In genomic region chr1:245860681-245861552, GRCh38 we compare ENCODE assay signal across 13 cellular contexts.
A peak's percentile ranks its signal among the peaks of the same experiment; 100 is the strongest.
DNase-seq lines count a peak whose midpoint lies in the region; ATAC-seq and TF ChIP-seq lines count a peak whose summit lies in the region.
"Had no signal": no experiment of that assay in that cellular context is flagged by ENCODE, and none has a peak within 500 bp of the region (broad histone marks: within the 10 kb centered on the region; RNA-seq: fewer than 3 reads in every experiment).

No MANE protein-coding gene starts in this region.

- no peak overlapping the region for H3K27ac Mint-ChIP-seq in GM23338
- H3K27ac Mint-ChIP-seq: activated CD4-positive, alpha-beta memory T cell treated with anti-CD3 and anti-CD28 coated beads, Interleukin-2, amount 10 ng/mL, durations not matched to agents 7 days and 5 days; CD4-positive, alpha-beta memory T cell had no signal

- H3K4me3 Mint-ChIP-seq in GM23338 = no peak overlapping the region
- H3K4me3 Mint-ChIP-seq: activated CD4-positive, alpha-beta memory T cell treated with anti-CD3 and anti-CD28 coated beads, Interleukin-2, amount 10 ng/mL, durations not matched to agents 7 days and 5 days; CD4-positive, alpha-beta memory T cell; stimulated activated memory B cell treated with anti-CD40 and anti-IgM and Interleukin-4, amounts not matched to agents 10 μg/mL and 1 μg/mL and 100 μg/mL, for 72 hours had no signal

- no peak overlapping the region for H3K27ac ChIP-seq in GM23338 (ENCODE audit: low read depth)
- H3K27ac ChIP-seq: colonic mucosa had no signal

- H3F3A ChIP-seq in GM23338 (replicated peaks; ENCODE audit: low read depth) = no peaks in the 10 kb centered on the region

- H3K9me2 ChIP-seq in GM23338 (ENCODE audit: insufficient read depth) = no peaks in the 10 kb centered on the region

- peak; percentile 75 for ATAC-seq in SK-N-SH treated with all-trans-retinoic acid at 6 μM for 48 hours
- ATAC-seq in GM23338 = no peak
- ATAC-seq: stimulated activated memory B cell treated with anti-CD40 and anti-IgM and Interleukin-4, amounts not matched to agents 10 μg/mL and 1 μg/mL and 100 μg/mL, for 72 hours had no signal

- H3K4me1 ChIP-seq in GM23338 (ENCODE audit: insufficient read depth) = no peaks in the 10 kb centered on the region
- H3K4me1 ChIP-seq: colonic mucosa had no signal

- no peaks in the 10 kb centered on the region for H3K9me3 Mint-ChIP-seq in GM23338
- H3K9me3 Mint-ChIP-seq: activated CD4-positive, alpha-beta memory T cell treated with anti-CD3 and anti-CD28 coated beads, Interleukin-2, amount 10 ng/mL, durations not matched to agents 7 days and 5 days; stimulated activated memory B cell treated with anti-CD40 and anti-IgM and Interleukin-4, amounts not matched to agents 10 μg/mL and 1 μg/mL and 100 μg/mL, for 72 hours had no signal

- H3K4me2 ChIP-seq in GM23338 = no peak overlapping the region

- peaks cover 7% of the 10 kb centered on the region for H3K4me1 Mint-ChIP-seq in GM23338
- H3K4me1 Mint-ChIP-seq: activated CD4-positive, alpha-beta memory T cell treated with anti-CD3 and anti-CD28 coated beads, Interleukin-2, amount 10 ng/mL, durations not matched to agents 7 days and 5 days; CD4-positive, alpha-beta memory T cell; stimulated activated memory B cell treated with anti-CD40 and anti-IgM and Interleukin-4, amounts not matched to agents 10 μg/mL and 1 μg/mL and 100 μg/mL, for 72 hours had no signal

- H2AFZ ChIP-seq in GM23338 = no peak overlapping the region

- no peaks in the 10 kb centered on the region for H3K79me2 ChIP-seq in GM23338 (replicated peaks; ENCODE audit: insufficient read depth)

- H4K20me1 ChIP-seq in GM23338 (replicated peaks; ENCODE audit: insufficient read depth) = no peaks in the 10 kb centered on the region

- H3K4me3 ChIP-seq in fibroblast of pulmonary artery (replicated peaks; ENCODE audit: low read depth, low read length) (no peak overlapping the region), GM23338 (no peak overlapping the region)
- H3K4me3 ChIP-seq: colonic mucosa had no signal

- DNase-seq in EH (ENCODE audit: low read depth) (peak; percentile 79), fibroblast of pulmonary artery (ENCODE audit: low read depth) (peak; percentile 88), retina (peak; percentile 21), NCI-H128 (lab: John Stamatoyannopoulos, UW; ENCODE audit: unreplicated experiment) (no peak), GM23338 (ENCODE audit: low spot score) (no peak), ureter (ENCODE audit: low spot score) (no peak)
- no peak for DNase-seq in central memory CD4-positive, alpha-beta T cell
- DNase-seq: activated CD4-positive, alpha-beta memory T cell treated with anti-CD3 and anti-CD28 coated beads, Interleukin-2, amount 10 ng/mL, durations not matched to agents 7 days and 5 days; CD4-positive, alpha-beta memory T cell; colonic mucosa; NCI-H510A had no signal

- no peaks in the 10 kb centered on the region for H3K27me3 ChIP-seq in GM23338 (ENCODE audit: insufficient read depth)
- H3K27me3 ChIP-seq: colonic mucosa had no signal

- no peaks in the 10 kb centered on the region for H3K36me3 ChIP-seq in GM23338 (ENCODE audit: insufficient read depth)
- H3K36me3 ChIP-seq: colonic mucosa had no signal

- TF ChIP-seq CTCF in fibroblast of pulmonary artery (IDR thresholded peaks at IDR 0.05; ENCODE audit: low read length, missing control alignments) (no peak), GM23338 (conservative IDR thresholded peaks at IDR 0.05; ENCODE audit: low read depth in 2 of 2) (no peak)

- peaks cover 8% of the 10 kb centered on the region for H3K27me3 Mint-ChIP-seq in GM23338 (ENCODE audit: insufficient read depth, low read depth, poor library complexity)
- H3K27me3 Mint-ChIP-seq: activated CD4-positive, alpha-beta memory T cell treated with anti-CD3 and anti-CD28 coated beads, Interleukin-2, amount 10 ng/mL, durations not matched to agents 7 days and 5 days; CD4-positive, alpha-beta memory T cell; stimulated activated memory B cell treated with anti-CD40 and anti-IgM and Interleukin-4, amounts not matched to agents 10 μg/mL and 1 μg/mL and 100 μg/mL, for 72 hours had no signal

- no peaks in the 10 kb centered on the region for H3K36me3 Mint-ChIP-seq in GM23338 (ENCODE audit: low read depth)

TF ChIP-seq in SK-N-SH treated with all-trans-retinoic acid at 6 μM for 48 hours, 23 proteins besides CTCF, POLR2A, EP300 and RAD21 (continues in another document):
- no peak for TF ChIP-seq CSRNP3 (CRISPR knock-in tag; IDR thresholded peaks at IDR 0.05)
- TF ChIP-seq, protein P1, sequence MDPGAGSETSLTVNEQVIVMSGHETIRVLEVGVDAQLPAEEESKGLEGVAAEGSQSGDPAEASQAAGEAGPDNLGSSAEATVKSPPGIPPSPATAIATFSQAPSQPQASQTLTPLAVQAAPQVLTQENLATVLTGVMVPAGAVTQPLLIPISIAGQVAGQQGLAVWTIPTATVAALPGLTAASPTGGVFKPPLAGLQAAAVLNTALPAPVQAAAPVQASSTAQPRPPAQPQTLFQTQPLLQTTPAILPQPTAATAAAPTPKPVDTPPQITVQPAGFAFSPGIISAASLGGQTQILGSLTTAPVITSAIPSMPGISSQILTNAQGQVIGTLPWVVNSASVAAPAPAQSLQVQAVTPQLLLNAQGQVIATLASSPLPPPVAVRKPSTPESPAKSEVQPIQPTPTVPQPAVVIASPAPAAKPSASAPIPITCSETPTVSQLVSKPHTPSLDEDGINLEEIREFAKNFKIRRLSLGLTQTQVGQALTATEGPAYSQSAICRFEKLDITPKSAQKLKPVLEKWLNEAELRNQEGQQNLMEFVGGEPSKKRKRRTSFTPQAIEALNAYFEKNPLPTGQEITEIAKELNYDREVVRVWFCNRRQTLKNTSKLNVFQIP (CRISPR knock-in tag; IDR thresholded peaks at IDR 0.05; ENCODE audit: borderline replicate concordance, low read depth) = no peak

TF ChIP-seq in GM23338, 12 proteins besides CTCF, POLR2A, EP300 and RAD21:
- TF ChIP-seq ZNF114 (CRISPR knock-in tag; IDR thresholded peaks at IDR 0.05) (no peak), NANOG (IDR thresholded peaks at IDR 0.05; ENCODE audit: borderline replicate concordance) (no peak), ZNF331 (CRISPR knock-in tag; IDR thresholded peaks at IDR 0.05; ENCODE audit: low read depth) (no peak), STAT1 (IDR thresholded peaks at IDR 0.05; ENCODE audit: unreplicated experiment) (no peak), JUNB (IDR thresholded peaks at IDR 0.05; ENCODE audit: unreplicated experiment) (no peak), CREB1 (CRISPR knock-in tag; IDR thresholded peaks at IDR 0.05; ENCODE audit: low read depth) (no peak)
- TF ChIP-seq, protein P2, sequence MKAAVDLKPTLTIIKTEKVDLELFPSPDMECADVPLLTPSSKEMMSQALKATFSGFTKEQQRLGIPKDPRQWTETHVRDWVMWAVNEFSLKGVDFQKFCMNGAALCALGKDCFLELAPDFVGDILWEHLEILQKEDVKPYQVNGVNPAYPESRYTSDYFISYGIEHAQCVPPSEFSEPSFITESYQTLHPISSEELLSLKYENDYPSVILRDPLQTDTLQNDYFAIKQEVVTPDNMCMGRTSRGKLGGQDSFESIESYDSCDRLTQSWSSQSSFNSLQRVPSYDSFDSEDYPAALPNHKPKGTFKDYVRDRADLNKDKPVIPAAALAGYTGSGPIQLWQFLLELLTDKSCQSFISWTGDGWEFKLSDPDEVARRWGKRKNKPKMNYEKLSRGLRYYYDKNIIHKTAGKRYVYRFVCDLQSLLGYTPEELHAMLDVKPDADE (IDR thresholded peaks at IDR 0.05) = no peak
- TF ChIP-seq, protein P3, sequence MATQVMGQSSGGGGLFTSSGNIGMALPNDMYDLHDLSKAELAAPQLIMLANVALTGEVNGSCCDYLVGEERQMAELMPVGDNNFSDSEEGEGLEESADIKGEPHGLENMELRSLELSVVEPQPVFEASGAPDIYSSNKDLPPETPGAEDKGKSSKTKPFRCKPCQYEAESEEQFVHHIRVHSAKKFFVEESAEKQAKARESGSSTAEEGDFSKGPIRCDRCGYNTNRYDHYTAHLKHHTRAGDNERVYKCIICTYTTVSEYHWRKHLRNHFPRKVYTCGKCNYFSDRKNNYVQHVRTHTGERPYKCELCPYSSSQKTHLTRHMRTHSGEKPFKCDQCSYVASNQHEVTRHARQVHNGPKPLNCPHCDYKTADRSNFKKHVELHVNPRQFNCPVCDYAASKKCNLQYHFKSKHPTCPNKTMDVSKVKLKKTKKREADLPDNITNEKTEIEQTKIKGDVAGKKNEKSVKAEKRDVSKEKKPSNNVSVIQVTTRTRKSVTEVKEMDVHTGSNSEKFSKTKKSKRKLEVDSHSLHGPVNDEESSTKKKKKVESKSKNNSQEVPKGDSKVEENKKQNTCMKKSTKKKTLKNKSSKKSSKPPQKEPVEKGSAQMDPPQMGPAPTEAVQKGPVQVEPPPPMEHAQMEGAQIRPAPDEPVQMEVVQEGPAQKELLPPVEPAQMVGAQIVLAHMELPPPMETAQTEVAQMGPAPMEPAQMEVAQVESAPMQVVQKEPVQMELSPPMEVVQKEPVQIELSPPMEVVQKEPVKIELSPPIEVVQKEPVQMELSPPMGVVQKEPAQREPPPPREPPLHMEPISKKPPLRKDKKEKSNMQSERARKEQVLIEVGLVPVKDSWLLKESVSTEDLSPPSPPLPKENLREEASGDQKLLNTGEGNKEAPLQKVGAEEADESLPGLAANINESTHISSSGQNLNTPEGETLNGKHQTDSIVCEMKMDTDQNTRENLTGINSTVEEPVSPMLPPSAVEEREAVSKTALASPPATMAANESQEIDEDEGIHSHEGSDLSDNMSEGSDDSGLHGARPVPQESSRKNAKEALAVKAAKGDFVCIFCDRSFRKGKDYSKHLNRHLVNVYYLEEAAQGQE (IDR thresholded peaks at IDR 0.05; ENCODE audit: unreplicated experiment) = no peak

Comparison
In these comparisons a context has a peak if more than half of its experiments do, and no peak if none do; other contexts are left out.
1. DNase-seq: peak in EH (single experiment), fibroblast of pulmonary artery (single experiment) and retina (single experiment); none in NCI-H128 (single experiment), GM23338 (single experiment), ureter (single experiment) and central memory CD4-positive, alpha-beta T cell (single experiment).